Comparison of ENCODE assay signal across 10 cellular contexts in genomic region chr9:116318463-116319271, GRCh38.
DNase-seq lines count a peak whose midpoint lies in the region; ATAC-seq and TF ChIP-seq lines count a peak whose summit lies in the region.
"Had no signal": no experiment of that assay in that cellular context is flagged by ENCODE, and none has a peak within 500 bp of the region (broad histone marks: within the 10 kb centered on the region; RNA-seq: fewer than 3 reads in every experiment).

No MANE protein-coding gene starts in this region.

- H3K9me3 ChIP-seq in IMR-90 (ENCODE audit: control insufficient read depth, insufficient read depth, low read length), result no peaks in the 10 kb centered on the region
- H3K9me3 ChIP-seq in endodermal cell (ENCODE audit: control insufficient read depth, low read length), result no peaks in the 10 kb centered on the region
- no peaks in the 10 kb centered on the region for H3K9me3 ChIP-seq in left lung
- no peaks in the 10 kb centered on the region for H3K9me3 ChIP-seq in smooth muscle cell (replicated peaks; ENCODE audit: low read depth)
- H3K9me3 ChIP-seq in T-helper 17 cell (ENCODE audit: control insufficient read depth, low read length, poor library complexity, severe bottlenecking), result no peaks in the 10 kb centered on the region
- H3K9me3 ChIP-seq in BE2C, result no peaks in the 10 kb centered on the region

- H3K27me3 Mint-ChIP-seq in endodermal cell (ENCODE audit: insufficient read depth) (peaks cover 80% of the 10 kb centered on the region), T-helper 17 cell (no peaks in the 10 kb centered on the region)
- H3K27me3 Mint-ChIP-seq: IgD-negative memory B cell had no signal

- H3F3A ChIP-seq in smooth muscle cell (ENCODE audit: low read depth), result peaks cover 27% of the 10 kb centered on the region

- no peak overlapping the region for H3K4ac ChIP-seq in IMR-90 (ENCODE audit: low read depth, low read length)

- no peak overlapping the region for H3K14ac ChIP-seq in IMR-90 (replicated peaks; ENCODE audit: low read depth, low read length)

- H3K36me3 Mint-ChIP-seq in endodermal cell (ENCODE audit: low read depth) (no peaks in the 10 kb centered on the region), T-helper 17 cell (ENCODE audit: low read depth) (no peaks in the 10 kb centered on the region)
- H3K36me3 Mint-ChIP-seq: IgD-negative memory B cell had no signal

- H3K4me1 ChIP-seq in IMR-90 (ENCODE audit: control insufficient read depth, insufficient read depth, low read length) (peaks cover 3% of the 10 kb centered on the region; the same call in 1 of the 2 replicates), endodermal cell (ENCODE audit: control insufficient read depth, insufficient read depth, low read length) (peaks cover 9% of the 10 kb centered on the region), left lung (no peaks in the 10 kb centered on the region), smooth muscle cell (ENCODE audit: low read depth) (peaks cover 27% of the 10 kb centered on the region), BE2C (no peaks in the 10 kb centered on the region)

- ATAC-seq in IMR-90 (ENCODE audit: low read depth), result peak; percentile 51; the same call in 1 of the 2 replicates
- peak; percentile 49 for ATAC-seq in left lung
- ATAC-seq in T-helper 17 cell, result no peak
- no peak for ATAC-seq in GM19463 (IDR thresholded peaks at IDR 0.05; ENCODE audit: unreplicated experiment)

- TF ChIP-seq CTCF in IMR-90 (conservative IDR thresholded peaks at IDR 0.05; ENCODE audit: low read depth, low read length), result no peak
- TF ChIP-seq CTCF in endodermal cell (conservative IDR thresholded peaks at IDR 0.05), result no peak
- TF ChIP-seq CTCF in left lung (IDR thresholded peaks at IDR 0.05), result no peak
- no peak for TF ChIP-seq CTCF in smooth muscle cell (IDR thresholded peaks at IDR 0.05; ENCODE audit: borderline replicate concordance, insufficient read depth, poor library complexity, severe bottlenecking)
- TF ChIP-seq CTCF in BE2C (IDR thresholded peaks at IDR 0.05; ENCODE audit: low read depth, low read length), result no peak

- H3K27ac ChIP-seq in IMR-90 (ENCODE audit: insufficient read depth, low read length), result no peak overlapping the region
- H3K27ac ChIP-seq in endodermal cell (ENCODE audit: low read depth, low read length), result no peak overlapping the region
- no peak overlapping the region for H3K27ac ChIP-seq in left lung
- peak overlapping the region; percentile 68 for H3K27ac ChIP-seq in smooth muscle cell (ENCODE audit: low read depth)

- H3K79me2 ChIP-seq in smooth muscle cell (ENCODE audit: low read depth), result no peaks in the 10 kb centered on the region

- H3K9ac ChIP-seq in IMR-90 (ENCODE audit: low read depth, low read length) (no peak overlapping the region), endodermal cell (ENCODE audit: extremely low read depth, low read length, poor library complexity, severe bottlenecking) (no peak overlapping the region), smooth muscle cell (ENCODE audit: low read depth) (no peak overlapping the region)

- H2AK9ac ChIP-seq in IMR-90 (replicated peaks; ENCODE audit: low read depth, low read length, poor library complexity), result no peak overlapping the region

- H3K4me2 ChIP-seq in IMR-90 (ENCODE audit: low read depth, low read length), result no peak overlapping the region
- peak overlapping the region; percentile 39 for H3K4me2 ChIP-seq in smooth muscle cell

- H2BK20ac ChIP-seq in IMR-90 (ENCODE audit: low read depth, low read length), result no peak overlapping the region

- no peak overlapping the region for H3K18ac ChIP-seq in IMR-90 (ENCODE audit: low read depth, low read length)

- H4K5ac ChIP-seq in IMR-90 (ENCODE audit: low read depth, low read length), result no peak overlapping the region

- no peak overlapping the region; the same call in 1 of the 2 replicates for H2BK120ac ChIP-seq in IMR-90 (ENCODE audit: low read depth, low read length)

- no peak overlapping the region for H4K8ac ChIP-seq in IMR-90 (ENCODE audit: low read depth in 2 of 2, low read length in 2 of 2)

- peaks cover 6% of the 10 kb centered on the region; the same call in 1 of the 2 replicates for H3K9me1 ChIP-seq in IMR-90 (ENCODE audit: insufficient read depth, low read length)

- in situ Hi-C loops in IMR-90 (cut with MboI; ENCODE audit: low sequenced_read_pairs), result no loop called here

- H3K27ac Mint-ChIP-seq in endodermal cell (no peak overlapping the region), T-helper 17 cell (no peak overlapping the region)
- H3K27ac Mint-ChIP-seq: IgD-negative memory B cell had no signal

- BruUV-seq in IMR-90 (replicated peaks; lab: Mats Ljungman, UMichigan), result no TSS peak

- 67% methylated on average over 2 of the region's 17 CpGs; no CpG with 5 or more reads in 1 of the 2 experiments for WGBS in IMR-90 (ENCODE audit: extremely low coverage in 2 of 2, insufficient read length in 1 of 2), 2 experiments
- WGBS in endodermal cell (ENCODE audit: insufficient coverage in 1 of 2, insufficient read length in 1 of 2), 2 experiments, result 70 to 79% methylated on average over 10 to 17 of the region's 17 CpGs
- 21% methylated on average over 17 of the region's 17 CpGs for WGBS in smooth muscle cell (ENCODE audit: low lambda C conversion rate)

- CTCF ChIA-PET in IMR-90 (lab: Yijun Ruan, JAX), result no interaction called here

- no peak overlapping the region for H3K4me3 Mint-ChIP-seq in endodermal cell
- no peak overlapping the region for H3K4me3 Mint-ChIP-seq in T-helper 17 cell
- H3K4me3 Mint-ChIP-seq: IgD-negative memory B cell had no signal

- H2AFZ ChIP-seq in IMR-90 (replicated peaks; ENCODE audit: low read length, poor library complexity) (peak overlapping the region; percentile 36), smooth muscle cell (ENCODE audit: low read depth) (no peak overlapping the region)

- TF ChIP-seq RAD21 in IMR-90 (IDR thresholded peaks at IDR 0.05; ENCODE audit: low read length), result no peak

- no peak overlapping the region for H4K91ac ChIP-seq in IMR-90 (ENCODE audit: insufficient read depth, low read depth, low read length)

- H3K56ac ChIP-seq in IMR-90 (ENCODE audit: extremely low read depth, insufficient read depth, low read length), result no peak overlapping the region

- H3K9me3 Mint-ChIP-seq in endodermal cell, result no peaks in the 10 kb centered on the region
- H3K9me3 Mint-ChIP-seq: IgD-negative memory B cell had no signal

- H3K4me3 ChIP-seq in IMR-90 (ENCODE audit: insufficient read depth, low read depth, low read length), result no peak overlapping the region
- no peak overlapping the region for H3K4me3 ChIP-seq in endodermal cell (ENCODE audit: low read length)
- H3K4me3 ChIP-seq in left lung, result no peak overlapping the region
- H3K4me3 ChIP-seq in smooth muscle cell, result no peak overlapping the region
- no peak overlapping the region for H3K4me3 ChIP-seq in BE2C (ENCODE audit: low read depth, low read length)

- POLR2A ChIA-PET in IMR-90 (lab: Charles Lee; ENCODE audit: unreplicated experiment), result no interaction called here

- H3K36me3 ChIP-seq in IMR-90 (ENCODE audit: control insufficient read depth, insufficient read depth, low read length), result peaks cover 50% of the 10 kb centered on the region
- no peaks in the 10 kb centered on the region for H3K36me3 ChIP-seq in endodermal cell (ENCODE audit: control insufficient read depth, insufficient read depth, low read length)
- no peaks in the 10 kb centered on the region for H3K36me3 ChIP-seq in left lung
- peaks cover 3% of the 10 kb centered on the region for H3K36me3 ChIP-seq in smooth muscle cell (ENCODE audit: low read depth)
- H3K36me3 ChIP-seq in BE2C, result no peaks in the 10 kb centered on the region

- 0 out of 2 replicates have a peak overlapping the region, but pooled peaks have one; percentile 18 for H2AK5ac ChIP-seq in IMR-90 (ENCODE audit: low read depth, low read length)

- DNase-seq in IMR-90 (peak; percentile 84), endodermal cell (peak; percentile 81), left lung (peak in 1 of 2 donors; percentile 65), smooth muscle cell (lab: John Stamatoyannopoulos, UW; ENCODE audit: unreplicated experiment) (peak; percentile 44), T-helper 17 cell (no peak), BE2C (no peak), AML-193 (lab: John Stamatoyannopoulos, UW) (no peak)
- DNase-seq: NCI-H2107 had no signal

- no peak overlapping the region for H3K23ac ChIP-seq in IMR-90 (ENCODE audit: low read depth, low read length)

- dilution Hi-C loops in IMR-90 (cut with HindIII; ENCODE audit: low sequenced_read_pairs, unreplicated experiment), result no loop called here

- H3K4me1 Mint-ChIP-seq in endodermal cell (peaks cover 29% of the 10 kb centered on the region), T-helper 17 cell (no peaks in the 10 kb centered on the region)
- H3K4me1 Mint-ChIP-seq: IgD-negative memory B cell had no signal

- no peak overlapping the region for H2BK15ac ChIP-seq in IMR-90 (ENCODE audit: low read depth, low read length)

- intact Hi-C loops in IMR-90 (cut with micrococcal nuclease) (no loop called here), left lung (cut with DNase I) (no loop called here)

- peaks cover 0 to 5% of the 10 kb centered on the region in 2 experiments; a peak in 1 of 4 replicates for H3K79me1 ChIP-seq in IMR-90 (ENCODE audit: low read depth in 1 of 2, low read length in 2 of 2)

- H4K20me1 ChIP-seq in IMR-90 (ENCODE audit: insufficient read depth, low read length), result peaks cover 5% of the 10 kb centered on the region; the same call in 1 of the 2 replicates
- H4K20me1 ChIP-seq in smooth muscle cell (ENCODE audit: low read depth), result peaks cover 67% of the 10 kb centered on the region

- no peak overlapping the region for H2BK5ac ChIP-seq in IMR-90 (ENCODE audit: low read depth, low read length, poor library complexity, severe bottlenecking)

- TF ChIP-seq POLR2A in IMR-90 (IDR thresholded peaks at IDR 0.05; ENCODE audit: low read depth, low read length), result no peak

- H3K27me3 ChIP-seq in IMR-90 (ENCODE audit: control insufficient read depth, insufficient read depth, low read length) (no peaks in the 10 kb centered on the region), endodermal cell (ENCODE audit: control insufficient read depth, insufficient read depth, low read length, poor library complexity, severe bottlenecking) (peaks cover 73% of the 10 kb centered on the region), left lung (no peaks in the 10 kb centered on the region), smooth muscle cell (ENCODE audit: low read depth) (no peaks in the 10 kb centered on the region), BE2C (no peaks in the 10 kb centered on the region)

TF ChIP-seq in IMR-90, 13 proteins besides CTCF, POLR2A, EP300 and RAD21 (continues in another document):
- TF ChIP-seq RFX5 (IDR thresholded peaks at IDR 0.05; ENCODE audit: low read depth, low read length), result no peak
- TF ChIP-seq MAZ (IDR thresholded peaks at IDR 0.05; ENCODE audit: borderline replicate concordance, low read depth, low read length), result no peak
- TF ChIP-seq CEBPB (IDR thresholded peaks at IDR 0.05; ENCODE audit: low read depth, low read length), result 0 out of 2 replicates have a peak, but pooled peaks have one; percentile 36
- TF ChIP-seq MAFK (IDR thresholded peaks at IDR 0.05; ENCODE audit: low read depth, low read length), result no peak
- no peak for TF ChIP-seq NFE2L2 (IDR thresholded peaks at IDR 0.05; ENCODE audit: low read depth, low read length)

Comparison
In these comparisons a context has a peak if more than half of its experiments do, and no peak if none do; other contexts are left out.
1. ATAC-seq: peak in IMR-90 (single experiment) and left lung (single experiment); none in T-helper 17 cell (single experiment) and GM19463 (single experiment).
2. DNase-seq: peak in IMR-90 (single experiment), endodermal cell (single experiment) and smooth muscle cell (single experiment); none in T-helper 17 cell (0 of 3), BE2C (single experiment) and AML-193 (0 of 2).